In genomic region chr9:5886114-5886939, GRCh38 we compare ENCODE assay signal across 8 cellular contexts. TPM values are rescaled to one million over a fixed set of nuclear protein-coding genes. Genes with fewer than 3 reads are reported as not detected.
DNase-seq lines count a peak whose midpoint lies in the region; ATAC-seq and TF ChIP-seq lines count a peak whose summit lies in the region.

No MANE protein-coding gene starts in this region.

- no peak overlapping the region for H3K4me3 Mint-ChIP-seq in activated CD8-positive, alpha-beta T cell treated with anti-CD3 and anti-CD28 coated beads, Interleukin-2, amount 10 ng/mL, durations not matched to agents 7 days and 5 days

- POLR2A ChIA-PET in activated CD8-positive, alpha-beta T cell treated with anti-CD3 and anti-CD28 coated beads, Interleukin-2, amount 10 ng/mL, durations not matched to agents 7 days and 5 days (lab: Charles Lee), result interaction anchor here (1.2 kb wide), 1 partner anchor 129 kb away, joined by 4 read pairs; the partner anchor contains the start of gene RANBP6

- H3K27me3 ChIP-seq in effector memory CD4-positive, alpha-beta T cell (replicated peaks; ENCODE audit: control insufficient read depth, insufficient read depth, low read length, poor library complexity, severe bottlenecking), result no peaks in the 10 kb centered on the region

- H3K4me1 Mint-ChIP-seq in activated CD8-positive, alpha-beta T cell treated with anti-CD3 and anti-CD28 coated beads, Interleukin-2, amount 10 ng/mL, durations not matched to agents 7 days and 5 days (ENCODE audit: low read depth), result peaks cover 19% of the 10 kb centered on the region

- H3K27ac Mint-ChIP-seq in activated CD8-positive, alpha-beta T cell treated with anti-CD3 and anti-CD28 coated beads, Interleukin-2, amount 10 ng/mL, durations not matched to agents 7 days and 5 days, result peak overlapping the region; percentile 73

- no peak overlapping the region for H3K27ac ChIP-seq in effector memory CD4-positive, alpha-beta T cell (ENCODE audit: insufficient read depth, low read length, poor library complexity, severe bottlenecking)

- peaks cover 13% of the 10 kb centered on the region for H3K27me3 Mint-ChIP-seq in activated CD8-positive, alpha-beta T cell treated with anti-CD3 and anti-CD28 coated beads, Interleukin-2, amount 10 ng/mL, durations not matched to agents 7 days and 5 days (ENCODE audit: low read depth)

- DNase-seq in CMK (ENCODE audit: low read depth) (peak; percentile 40), NCI-H748 (lab: John Stamatoyannopoulos, UW; ENCODE audit: unreplicated experiment) (peak; percentile 75), mucosa of descending colon (peak; percentile 62 to 91 (median 82))
- peak; percentile 89 for DNase-seq in activated CD8-positive, alpha-beta T cell treated with anti-CD3 and anti-CD28 coated beads, Interleukin-2, amount 10 ng/mL, durations not matched to agents 7 days and 5 days
- DNase-seq in effector memory CD4-positive, alpha-beta T cell, result peak; percentile 42 to 49 (median 45)
- peak; percentile 94 for DNase-seq in stimulated activated CD8-positive, alpha-beta memory T cell treated with anti-CD3 and anti-CD28 coated beads, Interleukin-4, amount 100 ng/mL, for 48 hours

- no peaks in the 10 kb centered on the region for H3K36me3 ChIP-seq in effector memory CD4-positive, alpha-beta T cell (ENCODE audit: control insufficient read depth, insufficient read depth, low read length)
- no peaks in the 10 kb centered on the region for H3K36me3 ChIP-seq in mucosa of descending colon (ENCODE audit: low read depth)

- H3K36me3 Mint-ChIP-seq in activated CD8-positive, alpha-beta T cell treated with anti-CD3 and anti-CD28 coated beads, Interleukin-2, amount 10 ng/mL, durations not matched to agents 7 days and 5 days (ENCODE audit: low read depth), result peaks cover 4% of the 10 kb centered on the region

- no peaks in the 10 kb centered on the region for H3K9me3 Mint-ChIP-seq in activated CD8-positive, alpha-beta T cell treated with anti-CD3 and anti-CD28 coated beads, Interleukin-2, amount 10 ng/mL, durations not matched to agents 7 days and 5 days (ENCODE audit: insufficient read depth)

- peak; percentile 99 for ATAC-seq in GM19351 (IDR thresholded peaks at IDR 0.05; ENCODE audit: unreplicated experiment)
- ATAC-seq in HG03442 (IDR thresholded peaks at IDR 0.05; ENCODE audit: unreplicated experiment), result peak; percentile 84
- peak; percentile 96 for ATAC-seq in activated CD8-positive, alpha-beta T cell treated with anti-CD3 and anti-CD28 coated beads, Interleukin-2, amount 10 ng/mL, durations not matched to agents 7 days and 5 days
- peak; percentile 89 for ATAC-seq in mucosa of descending colon

- TF ChIP-seq CTCF in mucosa of descending colon (IDR thresholded peaks at IDR 0.05), result peak; percentile 87

- H3K4me3 ChIP-seq in effector memory CD4-positive, alpha-beta T cell (ENCODE audit: insufficient read depth, low read depth, low read length, poor library complexity, severe bottlenecking), result no peak overlapping the region
- H3K4me3 ChIP-seq in mucosa of descending colon, result no peak overlapping the region

- no peaks in the 10 kb centered on the region for H3K9me3 ChIP-seq in effector memory CD4-positive, alpha-beta T cell (ENCODE audit: control insufficient read depth, low read length)
- H3K9me3 ChIP-seq in mucosa of descending colon, result no peaks in the 10 kb centered on the region

- intact Hi-C loops in mucosa of descending colon (cut with DNase I, micrococcal nuclease), result loop anchor here in 1 of 2 donors (10.0 kb wide), 1 partner anchor 168 kb away; no protein-coding TSS in a partner anchor

- CTCF ChIA-PET in activated CD8-positive, alpha-beta T cell treated with anti-CD3 and anti-CD28 coated beads, Interleukin-2, amount 10 ng/mL, durations not matched to agents 7 days and 5 days (lab: Charles Lee), result interaction anchor here (0.6 to 5.4 kb wide), 50 partner anchors 9 to 681 kb away, joined by 3 to 99 read pairs (median 4); partner anchors contain the start of gene ERMP1

- H3K4me1 ChIP-seq in effector memory CD4-positive, alpha-beta T cell (ENCODE audit: control insufficient read depth, insufficient read depth, low read length, poor library complexity, severe bottlenecking), result no peaks in the 10 kb centered on the region
- no peaks in the 10 kb centered on the region for H3K4me1 ChIP-seq in mucosa of descending colon (ENCODE audit: low read depth)

RNA-seq across cellular contexts. Expression of gene MLANA, which starts 4.4 kb away (rescaled TPM):
- total RNA-seq in activated CD8-positive, alpha-beta T cell treated with anti-CD3 and anti-CD28 coated beads, Interleukin-2, amount 10 ng/mL, durations not matched to agents 7 days and 5 days, result not detected
- not detected for total RNA-seq in mucosa of descending colon

RNA-seq across cellular contexts. Expression of gene ERMP1, which starts 53.4 kb away (rescaled TPM):
- total RNA-seq in activated CD8-positive, alpha-beta T cell treated with anti-CD3 and anti-CD28 coated beads, Interleukin-2, amount 10 ng/mL, durations not matched to agents 7 days and 5 days, result 10 to 100 TPM; 28.0 to 30.6 TPM
- 10 to 100 TPM; 29.5 to 60.6 (median 34.1) TPM for total RNA-seq in mucosa of descending colon

Comparison
In these comparisons a context has a peak if more than half of its experiments do, and no peak if none do; other contexts are left out.
1. DNase-seq: peak in every context shown above with its lines; median percentile 94 in stimulated activated CD8-positive, alpha-beta memory T cell treated with anti-CD3 and anti-CD28 coated beads, Interleukin-4, amount 100 ng/mL, for 48 hours; 89 in activated CD8-positive, alpha-beta T cell treated with anti-CD3 and anti-CD28 coated beads, Interleukin-2, amount 10 ng/mL, durations not matched to agents 7 days and 5 days; 82 in mucosa of descending colon; 75 in NCI-H748; 45 in effector memory CD4-positive, alpha-beta T cell; 40 in CMK.